In the genomic region with DNA sequence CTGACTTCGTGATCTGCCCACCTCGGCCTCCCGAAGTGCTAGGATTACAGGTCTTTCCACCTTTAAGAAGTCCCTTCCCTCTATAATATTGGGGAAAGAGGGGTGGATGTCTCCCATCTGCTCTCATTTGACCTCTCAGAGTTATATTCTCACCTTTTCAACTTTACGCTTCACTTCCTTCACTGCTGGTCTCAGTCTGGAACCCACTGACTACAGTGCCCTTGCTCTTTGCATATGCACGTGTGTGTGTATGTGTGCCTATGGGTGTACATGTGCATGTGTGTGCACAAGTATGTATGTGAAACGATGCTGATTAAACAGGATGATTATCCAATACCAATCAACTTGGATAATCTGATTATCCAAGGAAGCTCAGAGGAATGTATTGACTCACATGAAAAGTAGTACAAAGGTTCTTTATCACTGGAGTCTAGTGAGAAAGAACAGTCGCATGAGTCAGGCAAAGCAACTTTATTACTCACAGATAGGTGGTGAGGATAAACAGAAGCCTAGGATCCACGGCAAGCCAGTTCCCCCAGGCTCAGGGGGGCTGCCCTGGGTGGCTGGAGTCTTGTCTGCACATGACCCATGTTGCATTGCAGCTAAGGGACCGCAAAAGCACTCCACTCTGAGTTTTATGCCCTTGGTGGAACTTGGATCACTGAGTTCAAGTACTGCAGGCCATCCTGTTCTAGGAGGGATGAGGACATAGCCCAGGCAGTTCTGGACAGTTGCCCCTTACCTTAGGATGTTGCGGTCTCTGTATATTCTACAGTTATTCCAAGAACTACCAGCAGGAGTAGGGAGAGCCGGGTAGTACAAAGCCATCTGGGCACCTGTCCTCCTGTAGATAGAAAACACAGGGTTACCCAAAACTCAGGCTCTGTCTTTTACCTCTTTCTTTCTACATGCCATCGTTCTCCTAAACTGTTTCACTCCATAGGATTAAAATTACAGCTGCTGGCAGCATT, we compare ENCODE assay signal across 16 cellular contexts.
A peak's percentile ranks its signal among the peaks of the same experiment; 100 is the strongest.
DNase-seq lines count a peak whose midpoint lies in the region; ATAC-seq, FAIRE-seq and TF ChIP-seq lines count a peak whose summit lies in the region.
"Had no signal": no experiment of that assay in that cellular context is flagged by ENCODE, and none has a peak within 500 bp of the region (broad histone marks: within the 10 kb centered on the region; RNA-seq: fewer than 3 reads in every experiment).

No MANE protein-coding gene starts in this region.

- peak overlapping the region; percentile 54 for H3K27ac ChIP-seq in RWPE1
- H3K27ac ChIP-seq: dorsolateral prefrontal cortex, HL-60 had no signal

- TF ChIP-seq CTCF in RWPE1 (conservative IDR thresholded peaks at IDR 0.05; ENCODE audit: low read depth) (no peak), fibroblast of mammary gland (conservative IDR thresholded peaks at IDR 0.05; ENCODE audit: control insufficient read depth, insufficient read depth, low read depth, low read length) (peak; percentile 7)

- DNase-seq in H54 (ENCODE audit: insufficient read length, low spot score), result peak; percentile 63
- peak; percentile 78 for DNase-seq in RWPE1 (ENCODE audit: low spot score)
- DNase-seq in fibroblast of mammary gland (ENCODE audit: low read depth), result peak; percentile 90
- DNase-seq in skeletal muscle cell (ENCODE audit: low read depth), result peak; percentile 76
- DNase-seq in NCI-H510A (lab: John Stamatoyannopoulos, UW), result no peak
- DNase-seq in HEK293T (ENCODE audit: extremely low spot score), result no peak
- DNase-seq: activated CD4-positive, CD25-positive, alpha-beta regulatory T cell; activated gamma-delta T cell treated with Interleukin-2 at 50 U/mL for 16 hours; dorsolateral prefrontal cortex; GDM1; kidney; NCI-H1436; occipital lobe; stimulated activated CD4-positive, alpha-beta T cell treated with anti-CD3 and anti-CD28 coated beads, Interleukin-4, amount 100 ng/mL, for 4 hours had no signal

- H3K4me3 ChIP-seq in fibroblast of mammary gland (ENCODE audit: control insufficient read depth, low read depth, low read length) (no peak overlapping the region), skeletal muscle cell (ENCODE audit: low read depth, low read length) (no peak overlapping the region)
- H3K4me3 ChIP-seq: dorsolateral prefrontal cortex had no signal

- no peak for TF ChIP-seq POLR2A in H54 (IDR thresholded peaks at IDR 0.05; ENCODE audit: low read depth, low read length)

- no peak for ATAC-seq in GM18519 (IDR thresholded peaks at IDR 0.05; ENCODE audit: low FRiP score, unreplicated experiment)

- peak; percentile 88 for FAIRE-seq in H54 (lab: Jason Lieb, UNC)
- FAIRE-seq: kidney had no signal

- POLR2A ChIA-PET in RWPE1 (lab: Yijun Ruan, JAX; ENCODE audit: low non-redundant PET), result no interaction called here
- POLR2A ChIA-PET in HEK293T (lab: Yijun Ruan, JAX), result no interaction called here

- CTCF ChIA-PET in RWPE1 (lab: Yijun Ruan, JAX) (interaction anchor here (0.6 to 1.0 kb wide), 2 partner anchors 26 to 62 kb away, joined by 3 read pairs; no protein-coding TSS in a partner anchor), HEK293T (lab: Yijun Ruan, JAX) (no interaction called here)

TF ChIP-seq in HEK293T, 16 proteins besides CTCF, POLR2A, EP300 and RAD21:
- TF ChIP-seq FOXK2 (IDR thresholded peaks at IDR 0.05) (no peak), TARDBP (IDR thresholded peaks at IDR 0.05) (no peak), ELF4 (IDR thresholded peaks at IDR 0.05) (no peak), LEF1 (IDR thresholded peaks at IDR 0.05; ENCODE audit: borderline replicate concordance) (no peak)

Comparison
In these comparisons a context has a peak if more than half of its experiments do, and no peak if none do; other contexts are left out.
1. DNase-seq: peak in H54 (single experiment), RWPE1 (single experiment), fibroblast of mammary gland (single experiment) and skeletal muscle cell (single experiment); none in NCI-H510A (single experiment) and HEK293T (single experiment).